ENCODE assay signal across 1 cellular context in the genomic region with DNA sequence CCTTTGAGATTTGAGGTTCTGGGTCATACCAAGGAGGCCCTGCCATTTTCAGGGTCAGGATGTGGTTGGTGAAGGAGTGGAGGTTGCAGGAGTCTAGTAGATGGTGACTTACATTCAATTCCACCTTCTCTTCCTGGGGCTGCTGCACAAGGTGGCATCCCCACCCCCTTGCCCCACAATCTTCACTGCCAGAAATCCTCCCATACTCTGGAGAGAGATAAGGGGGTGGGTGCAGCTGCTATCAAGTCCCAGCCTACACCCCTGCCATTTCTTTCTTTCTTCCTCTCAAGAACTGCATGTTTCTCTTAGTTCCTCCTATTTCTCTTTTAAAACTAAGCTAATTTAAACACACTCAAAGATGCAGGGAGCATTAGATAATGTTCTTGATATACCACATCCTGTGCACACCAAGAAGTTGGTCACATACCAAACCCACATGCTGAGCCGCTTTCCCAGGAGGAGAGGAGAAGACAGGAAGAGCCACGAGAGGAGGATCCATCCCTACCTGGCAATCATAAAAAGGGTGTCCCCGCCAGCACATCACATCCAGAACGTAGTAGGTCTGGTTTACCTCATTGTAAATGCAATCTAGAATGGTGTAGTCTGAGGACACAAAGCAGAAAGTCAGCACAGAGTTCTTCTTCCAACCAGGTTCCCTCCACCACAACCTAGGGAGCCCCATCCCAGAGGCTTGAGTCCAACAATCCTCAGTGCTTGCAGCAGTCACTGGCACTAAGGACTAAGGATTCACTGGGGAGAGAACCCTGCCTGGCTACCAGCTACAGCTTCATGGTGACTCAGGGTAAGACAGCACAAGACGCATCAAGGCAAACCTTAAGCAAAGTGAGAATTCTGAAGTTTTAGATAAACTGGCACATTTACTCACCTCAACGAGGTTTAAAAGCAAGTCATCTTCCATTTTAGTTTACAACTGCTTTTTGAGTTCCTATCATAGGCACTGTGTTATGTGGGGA.
TF ChIP-seq lines count a peak whose summit lies in the region.

No MANE protein-coding gene starts in this region.

TF ChIP-seq in IMR-90, 13 proteins besides CTCF, POLR2A, EP300 and RAD21:
- TF ChIP-seq CEBPB (IDR thresholded peaks at IDR 0.05; ENCODE audit: low read depth, low read length) (no peak), SMC3 (IDR thresholded peaks at IDR 0.05; ENCODE audit: low read depth, low read length) (no peak), MAFK (IDR thresholded peaks at IDR 0.05; ENCODE audit: low read depth, low read length) (no peak), BHLHE40 (IDR thresholded peaks at IDR 0.05; ENCODE audit: low read depth, low read length) (no peak), CHD1 (IDR thresholded peaks at IDR 0.05; ENCODE audit: low read depth, low read length) (no peak), RCOR1 (IDR thresholded peaks at IDR 0.05; ENCODE audit: insufficient replicate concordance, low read length) (no peak), USF2 (IDR thresholded peaks at IDR 0.05; ENCODE audit: low read depth, low read length) (no peak), MXI1 (IDR thresholded peaks at IDR 0.05; ENCODE audit: borderline replicate concordance, low read depth, low read length) (no peak), FOS (IDR thresholded peaks at IDR 0.05; ENCODE audit: low read depth, low read length) (no peak), NFE2L2 (IDR thresholded peaks at IDR 0.05; ENCODE audit: low read depth, low read length) (no peak)
- TF ChIP-seq, protein P1, sequence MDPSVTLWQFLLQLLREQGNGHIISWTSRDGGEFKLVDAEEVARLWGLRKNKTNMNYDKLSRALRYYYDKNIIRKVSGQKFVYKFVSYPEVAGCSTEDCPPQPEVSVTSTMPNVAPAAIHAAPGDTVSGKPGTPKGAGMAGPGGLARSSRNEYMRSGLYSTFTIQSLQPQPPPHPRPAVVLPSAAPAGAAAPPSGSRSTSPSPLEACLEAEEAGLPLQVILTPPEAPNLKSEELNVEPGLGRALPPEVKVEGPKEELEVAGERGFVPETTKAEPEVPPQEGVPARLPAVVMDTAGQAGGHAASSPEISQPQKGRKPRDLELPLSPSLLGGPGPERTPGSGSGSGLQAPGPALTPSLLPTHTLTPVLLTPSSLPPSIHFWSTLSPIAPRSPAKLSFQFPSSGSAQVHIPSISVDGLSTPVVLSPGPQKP (IDR thresholded peaks at IDR 0.05; ENCODE audit: borderline replicate concordance, low read depth, low read length), result no peak
